ENCODE assay signal across 8 cellular contexts in genomic region chr4:26320159-26320452, GRCh38. TPM values are rescaled to one million over a fixed set of nuclear protein-coding genes. Genes with fewer than 3 reads are reported as not detected.
DNase-seq lines count a peak whose midpoint lies in the region; ATAC-seq and TF ChIP-seq lines count a peak whose summit lies in the region.

No MANE protein-coding gene starts in this region.

- intact Hi-C loops in activated CD4-positive, alpha-beta memory T cell treated with anti-CD3 and anti-CD28 coated beads for 36 hours (cut with micrococcal nuclease) = loop anchor here (5.0 kb wide), 4 partner anchors 188 to 682 kb away; partner anchors contain the start of genes SMIM20 and TBC1D19
- intact Hi-C loops in psoas muscle (cut with DNase I) = loop anchor here in 1 of 2 donors (2.0 to 10.0 kb wide), 3 partner anchors 235 to 395 kb away; partner anchors contain the start of gene TBC1D19

- H3K27me3 Mint-ChIP-seq in activated CD4-positive, alpha-beta memory T cell treated with anti-CD3 and anti-CD28 coated beads for 36 hours = no peaks in the 10 kb centered on the region

- peaks cover 37% of the 10 kb centered on the region for H3K4me1 Mint-ChIP-seq in activated CD4-positive, alpha-beta memory T cell treated with anti-CD3 and anti-CD28 coated beads for 36 hours (ENCODE audit: low read depth)

- H3K27me3 ChIP-seq in foreskin keratinocyte (no peaks in the 10 kb centered on the region), psoas muscle (ENCODE audit: insufficient read depth in 3 of 3, low read length in 2 of 3) (no peaks in the 10 kb centered on the region)

- DNase-seq in ACHN (peak; percentile 32), foreskin keratinocyte (peak; percentile 64 to 79), psoas muscle (no peak), omental fat pad (ENCODE audit: low spot score) (no peak), cerebellum (ENCODE audit: low spot score) (no peak)
- no peak for DNase-seq in activated CD4-positive, alpha-beta memory T cell treated with anti-CD3 and anti-CD28 coated beads for 36 hours

- TF ChIP-seq CTCF in foreskin keratinocyte (conservative IDR thresholded peaks at IDR 0.05) = no peak
- TF ChIP-seq CTCF in psoas muscle (IDR thresholded peaks at IDR 0.05) = no peak
- TF ChIP-seq CTCF in omental fat pad (IDR thresholded peaks at IDR 0.05) = no peak

- 0 to 2% (median 1%) methylated on average over 11 of the region's 11 CpGs for WGBS in psoas muscle, 3 donors

- no peaks in the 10 kb centered on the region for H3K36me3 ChIP-seq in psoas muscle (ENCODE audit: insufficient read depth in 1 of 2, low read depth in 1 of 2)

- peak; percentile 24 for ATAC-seq in GM18867 (IDR thresholded peaks at IDR 0.05; ENCODE audit: unreplicated experiment)
- ATAC-seq in HG03095 (IDR thresholded peaks at IDR 0.05; ENCODE audit: unreplicated experiment) = peak; percentile 25
- ATAC-seq in foreskin keratinocyte = peak; percentile 0
- ATAC-seq in psoas muscle = peak; percentile 0 to 6 (median 0)
- ATAC-seq in omental fat pad (ENCODE audit: low FRiP score) = no peak

- H3K9me3 ChIP-seq in psoas muscle = peaks cover 7% of the 10 kb centered on the region

- peak overlapping the region; percentile 100 for H3K27ac Mint-ChIP-seq in activated CD4-positive, alpha-beta memory T cell treated with anti-CD3 and anti-CD28 coated beads for 36 hours

- H3K4me1 ChIP-seq in foreskin keratinocyte (no peaks in the 10 kb centered on the region), psoas muscle (peaks cover 22% of the 10 kb centered on the region)

- H3K4me3 ChIP-seq in psoas muscle = peak overlapping the region; percentile 76

- CTCF ChIA-PET in activated CD4-positive, alpha-beta memory T cell treated with anti-CD3 and anti-CD28 coated beads for 36 hours (lab: Charles Lee) = interaction anchor here (0.6 to 2.9 kb wide), 9 partner anchors 126 to 332 kb away, joined by 3 to 24 read pairs (median 4); no protein-coding TSS in a partner anchor

- H3K9me3 Mint-ChIP-seq in activated CD4-positive, alpha-beta memory T cell treated with anti-CD3 and anti-CD28 coated beads for 36 hours = peaks cover 22% of the 10 kb centered on the region

- peak overlapping the region; percentile 100 for H3K27ac ChIP-seq in foreskin keratinocyte
- peak overlapping the region; percentile 83 for H3K27ac ChIP-seq in psoas muscle

- in situ Hi-C loops in ACHN (cut with HindIII; ENCODE audit: low pct_ligation_motif_present, low pct_unique_long_range_greater_than_20kb, low sequenced_read_pairs) = no loop called here

- H3K36me3 Mint-ChIP-seq in activated CD4-positive, alpha-beta memory T cell treated with anti-CD3 and anti-CD28 coated beads for 36 hours = peaks cover 47% of the 10 kb centered on the region

- POLR2A ChIA-PET in activated CD4-positive, alpha-beta memory T cell treated with anti-CD3 and anti-CD28 coated beads for 36 hours (lab: Charles Lee) = interaction anchor here (0.5 to 3.5 kb wide), 23 partner anchors 9 to 912 kb away, joined by 3 to 89 read pairs (median 6); partner anchors contain the start of gene TBC1D19

- peak overlapping the region; percentile 100 for H3K4me3 Mint-ChIP-seq in activated CD4-positive, alpha-beta memory T cell treated with anti-CD3 and anti-CD28 coated beads for 36 hours

RNA-seq across cellular contexts. Expression of gene RBPJ, which starts 0.7 kb away (rescaled TPM):
- total RNA-seq in activated CD4-positive, alpha-beta memory T cell treated with anti-CD3 and anti-CD28 coated beads for 36 hours = 100 to 1,000 TPM; 262 to 269 TPM
- 29.3 and 31.5 TPM in 2 replicates for total RNA-seq in foreskin keratinocyte
- polyA plus RNA-seq in foreskin keratinocyte = 14.3 and 14.7 TPM in 2 replicates
- total RNA-seq in psoas muscle = 10 to 100 TPM; 28.8 to 44.4 (median 37.6) TPM
- polyA plus RNA-seq in psoas muscle = 10 to 100 TPM; 10.6 to 27.4 (median 14.9) TPM
- total RNA-seq in omental fat pad = 100 to 1,000 TPM in 3 of 4 donors, 10 to 100 TPM in 1; 94.1 to 129 (median 113) TPM
- total RNA-seq in cerebellum = 89.9 TPM

Comparison
In these comparisons a context has a peak if more than half of its experiments do, and no peak if none do; other contexts are left out.
1. DNase-seq: peak in ACHN (single experiment) and foreskin keratinocyte (2 of 2); none in activated CD4-positive, alpha-beta memory T cell treated with anti-CD3 and anti-CD28 coated beads for 36 hours (single experiment), psoas muscle (0 of 2), omental fat pad (single experiment) and cerebellum (single experiment).